In genomic region chr7:67359900-67360299, GRCh38 we compare ENCODE assay signal across 16 cellular contexts.
"Had no signal": no experiment of that assay in that cellular context is flagged by ENCODE, and none has a peak within 500 bp of the region (broad histone marks: within the 10 kb centered on the region; RNA-seq: fewer than 3 reads in every experiment).

No MANE protein-coding gene starts in this region.

- H3K27me3 ChIP-seq: sigmoid colon, suprapubic skin, upper lobe of right lung had no signal

- H3K9me3 Mint-ChIP-seq: effector memory CD8-positive, alpha-beta T cell; natural killer cell had no signal

- H3K4me3 Mint-ChIP-seq: activated CD8-positive, alpha-beta T cell treated with anti-CD3 and anti-CD28 coated beads, Interleukin-2, amount 10 ng/mL, durations not matched to agents 7 days and 5 days; activated naive CD4-positive, alpha-beta T cell treated with anti-CD3 and anti-CD28 coated beads for 36 hours; effector memory CD8-positive, alpha-beta T cell; natural killer cell had no signal

- ATAC-seq: activated CD8-positive, alpha-beta T cell treated with anti-CD3 and anti-CD28 coated beads, Interleukin-2, amount 10 ng/mL, durations not matched to agents 7 days and 5 days; effector memory CD8-positive, alpha-beta T cell; mucosa of descending colon; natural killer cell; stimulated activated naive CD8-positive, alpha-beta T cell treated with anti-CD3 and anti-CD28 coated beads, Interleukin-15, Interleukin-2, amounts not matched to agents 100 U/mL and 50 U/mL, for 24 hours; upper lobe of right lung had no signal

- H3K4me1 ChIP-seq: sigmoid colon, suprapubic skin, upper lobe of right lung had no signal

- H3K27ac ChIP-seq: sigmoid colon, suprapubic skin, upper lobe of right lung had no signal

- DNase-seq: activated CD4-positive, alpha-beta T cell treated with anti-CD3 and anti-CD28 coated beads for 48 hours; activated CD8-positive, alpha-beta memory T cell treated with anti-CD3 and anti-CD28 coated beads, Interleukin-2, amount 50 U/mL, for 48 hours; activated CD8-positive, alpha-beta T cell treated with anti-CD3 and anti-CD28 coated beads, Interleukin-2, amount 10 ng/mL, durations not matched to agents 7 days and 5 days; activated naive CD4-positive, alpha-beta T cell treated with anti-CD3 and anti-CD28 coated beads for 36 hours; central memory CD4-positive, alpha-beta T cell; effector memory CD8-positive, alpha-beta T cell; left cardiac atrium; mucosa of descending colon; natural killer cell; nucleus accumbens; sigmoid colon; stimulated activated CD4-positive, alpha-beta T cell treated with anti-CD3 and anti-CD28 coated beads, Interleukin-2, amount 100 ng/mL, for 24 hours; stimulated activated naive CD8-positive, alpha-beta T cell treated with anti-CD3 and anti-CD28 coated beads, Interleukin-15, Interleukin-2, amounts not matched to agents 100 U/mL and 50 U/mL, for 24 hours; SW 1271; upper lobe of right lung had no signal

- H3K27ac Mint-ChIP-seq: activated CD8-positive, alpha-beta T cell treated with anti-CD3 and anti-CD28 coated beads, Interleukin-2, amount 10 ng/mL, durations not matched to agents 7 days and 5 days; activated naive CD4-positive, alpha-beta T cell treated with anti-CD3 and anti-CD28 coated beads for 36 hours; effector memory CD8-positive, alpha-beta T cell; natural killer cell had no signal

- H3K36me3 Mint-ChIP-seq: natural killer cell had no signal

- H3K27me3 Mint-ChIP-seq: effector memory CD8-positive, alpha-beta T cell had no signal
